ENCODE assay signal across 12 cellular contexts in genomic region chr16:4612474-4612931, GRCh38. TPM values are rescaled to one million over a fixed set of nuclear protein-coding genes. Genes with fewer than 3 reads are reported as not detected.
DNase-seq lines count a peak whose midpoint lies in the region; ATAC-seq and TF ChIP-seq lines count a peak whose summit lies in the region.
"Had no signal": no experiment of that assay in that cellular context is flagged by ENCODE, and none has a peak within 500 bp of the region (broad histone marks: within the 10 kb centered on the region; RNA-seq: fewer than 3 reads in every experiment).

No MANE protein-coding gene starts in this region.

- no peaks in the 10 kb centered on the region for H3K9me2 ChIP-seq in OCI-LY7 (ENCODE audit: insufficient read depth, low read length)

- no peaks in the 10 kb centered on the region for H4K20me1 ChIP-seq in OCI-LY7 (ENCODE audit: insufficient read depth, low read length)

- H3K79me2 ChIP-seq in OCI-LY7 (ENCODE audit: insufficient read depth, low read depth, low read length), result peaks cover 6% of the 10 kb centered on the region; the same call in 1 of the 2 replicates

- H3K4me3 ChIP-seq in OCI-LY7 (ENCODE audit: low read depth, low read length, poor library complexity, severe bottlenecking), result no peak overlapping the region
- H3K4me3 ChIP-seq in esophagus muscularis mucosa, result peak overlapping the region; percentile 89 to 99 (median 97)
- H3K4me3 ChIP-seq in sigmoid colon, result peak overlapping the region in 3 of 4 donors; percentile 74 to 94 (median 94)

- ATAC-seq in HG02970 (IDR thresholded peaks at IDR 0.05; ENCODE audit: low FRiP score, unreplicated experiment) (no peak), HG03159 (IDR thresholded peaks at IDR 0.05; ENCODE audit: unreplicated experiment) (no peak)
- ATAC-seq: activated T-cell treated with anti-CD3 and anti-CD28 coated beads, Interleukin-2, amount 50 U/mL, for 72 hours had no signal

- H3K36me3 ChIP-seq in OCI-LY7 (ENCODE audit: insufficient read depth, low read length), result no peaks in the 10 kb centered on the region
- H3K36me3 ChIP-seq in esophagus muscularis mucosa, result peaks cover 17 to 30% (median 25%) of the 10 kb centered on the region in 4 donors
- peaks cover 4 to 23% (median 15%) of the 10 kb centered on the region in 4 donors for H3K36me3 ChIP-seq in sigmoid colon

- POLR2A ChIA-PET in OCI-LY7 (lab: Charles Lee), result interaction anchor here (0.6 kb wide), 1 partner anchor 141 kb away, joined by 5 read pairs; no protein-coding TSS in a partner anchor

- H2AFZ ChIP-seq in OCI-LY7 (ENCODE audit: low read length), result no peak overlapping the region

- DNase-seq in GM13976 (ENCODE audit: low spot score) (peak; percentile 33), OCI-LY7 (ENCODE audit: low spot score) (peak; percentile 20), esophagus muscularis mucosa (ENCODE audit: extremely low spot score) (no peak), sigmoid colon (peak; percentile 66), NCI-H1105 treated with DMSO at 0.1 percent for 48 hours (lab: John Stamatoyannopoulos, UW) (no peak)
- DNase-seq in activated CD4-positive, CD25-positive, alpha-beta regulatory T cell treated with anti-CD3 and anti-CD28 coated beads, Interleukin-2, amount 50 U/mL, for 72 hours, result no peak
- DNase-seq: activated T-cell treated with anti-CD3 and anti-CD28 coated beads, Interleukin-2, amount 50 U/mL, for 72 hours; NCI-H187; T-helper 1 cell had no signal

- WGBS in esophagus muscularis mucosa, result 88% methylated on average over 7 of the region's 7 CpGs
- 93% methylated on average over 7 of the region's 7 CpGs for WGBS in sigmoid colon, 2 donors

- H3K27ac ChIP-seq in OCI-LY7 (ENCODE audit: low read depth, low read length, poor library complexity, severe bottlenecking), result no peak overlapping the region
- peak overlapping the region; percentile 14 to 99 (median 96) for H3K27ac ChIP-seq in esophagus muscularis mucosa (replicated peaks in 1 of 4)
- H3K27ac ChIP-seq in sigmoid colon, result peak overlapping the region; percentile 46 to 99 (median 94)

- in situ Hi-C loops in GM13976 (cut with MboI; ENCODE audit: low sequenced_read_pairs, unreplicated experiment), result no loop called here

- intact Hi-C loops in OCI-LY7 (cut with micrococcal nuclease; ENCODE audit: unreplicated experiment) (loop anchor here (10.0 kb wide), 2 partner anchors 152 to 198 kb away; partner anchors contain the start of genes CORO7 and ZNF500), esophagus muscularis mucosa (cut with DNase I) (loop anchor here (5.0 kb wide), 1 partner anchor 70 kb away; no protein-coding TSS in a partner anchor), sigmoid colon (cut with DNase I) (no loop called here)

- TF ChIP-seq EP300 in esophagus muscularis mucosa (IDR thresholded peaks at IDR 0.05) (no peak), sigmoid colon (IDR thresholded peaks at IDR 0.05) (no peak)

- no peak for TF ChIP-seq POLR2A in esophagus muscularis mucosa (IDR thresholded peaks at IDR 0.05; ENCODE audit: low read depth)
- no peak for TF ChIP-seq POLR2A in sigmoid colon (IDR thresholded peaks at IDR 0.05)

- TF ChIP-seq CTCF in GM13976 (IDR thresholded peaks at IDR 0.05; ENCODE audit: borderline replicate concordance, control extremely low read depth, extremely low read depth, insufficient read depth, missing control alignments), result no peak
- TF ChIP-seq CTCF in OCI-LY7 (conservative IDR thresholded peaks at IDR 0.05; ENCODE audit: low read length), result peak; percentile 53
- TF ChIP-seq CTCF in esophagus muscularis mucosa (IDR thresholded peaks at IDR 0.05), result no peak
- no peak for TF ChIP-seq CTCF in sigmoid colon (IDR thresholded peaks at IDR 0.05)

- H3K27me3 ChIP-seq in esophagus muscularis mucosa, result no peaks in the 10 kb centered on the region
- no peaks in the 10 kb centered on the region for H3K27me3 ChIP-seq in sigmoid colon

- no peaks in the 10 kb centered on the region for H3K9me3 ChIP-seq in OCI-LY7 (ENCODE audit: low read length)
- H3K9me3 ChIP-seq in esophagus muscularis mucosa, result no peaks in the 10 kb centered on the region
- no peaks in the 10 kb centered on the region for H3K9me3 ChIP-seq in sigmoid colon

- CTCF ChIA-PET in OCI-LY7 (lab: Charles Lee; ENCODE audit: unreplicated experiment), result no interaction called here

- H3K4me2 ChIP-seq in OCI-LY7 (ENCODE audit: low read length), result peak overlapping the region; percentile 88

- no TSS peak for BruUV-seq in OCI-LY7 (replicated peaks; lab: Mats Ljungman, UMichigan)

- H3K4me1 ChIP-seq in OCI-LY7 (ENCODE audit: insufficient read depth, low read length, poor library complexity, severe bottlenecking), result peaks cover 30% of the 10 kb centered on the region
- peaks cover 51 to 74% (median 65%) of the 10 kb centered on the region in 4 donors for H3K4me1 ChIP-seq in esophagus muscularis mucosa
- H3K4me1 ChIP-seq in sigmoid colon, result peaks cover 0 to 69% (median 61%) of the 10 kb centered on the region in 4 donors

RNA-seq across cellular contexts. Expression of gene UBALD1, which starts 2.2 kb away (rescaled TPM):
- 11.1 and 12.6 TPM in 2 replicates for total RNA-seq in OCI-LY7 (2014; rRNA removed; shearing (Covaris generic))
- 34.1 and 34.9 TPM in 2 replicates for total RNA-seq in OCI-LY7 (2022)
- 10 to 100 TPM; 11.2 to 34.6 (median 17.9) TPM for total RNA-seq in esophagus muscularis mucosa
- 10 to 100 TPM in 3 of 4 donors, 1 to 10 TPM in 1; 7.6 to 20.2 (median 14.1) TPM for total RNA-seq in sigmoid colon
- polyA plus RNA-seq in sigmoid colon, result 10 to 100 TPM; 10.4 to 22.9 (median 12.6) TPM

RNA-seq across cellular contexts. Expression of gene MGRN1, which starts 12.1 kb away (rescaled TPM):
- total RNA-seq in OCI-LY7 (2014; rRNA removed; shearing (Covaris generic)), result 14.1 and 14.3 TPM in 2 replicates
- total RNA-seq in OCI-LY7 (2022), result 43.1 and 45.4 TPM in 2 replicates
- total RNA-seq in esophagus muscularis mucosa, result 10 to 100 TPM; 40.3 to 75.6 (median 48.5) TPM
- 10 to 100 TPM; 18.4 to 37.9 (median 31.0) TPM for total RNA-seq in sigmoid colon
- 10 to 100 TPM; 16.8 to 34.5 (median 23.4) TPM for polyA plus RNA-seq in sigmoid colon

RNA-seq across cellular contexts. Expression of gene C16orf96, which starts 56.4 kb away (rescaled TPM):
- total RNA-seq in OCI-LY7 (2014; rRNA removed; shearing (Covaris generic)), result 0.08 and 0.13 TPM in 2 replicates
- total RNA-seq in OCI-LY7 (2022), result 0.27 and 0.37 TPM in 2 replicates
- total RNA-seq in esophagus muscularis mucosa, result not detected
- under 1 TPM in 2 of 4 donors, not detected in 2; under 0.01 to 0.16 TPM for total RNA-seq in sigmoid colon
- under 1 TPM in 1 of 3 donors, not detected in 2; 0.09 TPM for polyA plus RNA-seq in sigmoid colon
- total RNA-seq: lung microvascular endothelial cell had no signal

Comparison
In these comparisons a context has a peak if more than half of its experiments do, and no peak if none do; other contexts are left out.
1. DNase-seq: peak in GM13976 (single experiment), OCI-LY7 (single experiment) and sigmoid colon (single experiment); none in esophagus muscularis mucosa (single experiment), activated CD4-positive, CD25-positive, alpha-beta regulatory T cell treated with anti-CD3 and anti-CD28 coated beads, Interleukin-2, amount 50 U/mL, for 72 hours (single experiment) and NCI-H1105 treated with DMSO at 0.1 percent for 48 hours (single experiment).